1 cellular context compared by ENCODE assay signal in genomic region chr2:112047537-112048235, GRCh38.
TF ChIP-seq lines count a peak whose summit lies in the region.

No MANE protein-coding gene starts in this region.

TF ChIP-seq in H1, 55 proteins besides CTCF, POLR2A, EP300 and RAD21:
- TF ChIP-seq KDM4A (IDR thresholded peaks at IDR 0.05; ENCODE audit: low read depth, low read length, severe bottlenecking), result no peak
- TF ChIP-seq CHD1 (IDR thresholded peaks at IDR 0.05; ENCODE audit: low read depth, low read length), result no peak
- TF ChIP-seq MAX (IDR thresholded peaks at IDR 0.05), result no peak
- TF ChIP-seq ZNF274 (IDR thresholded peaks at IDR 0.05; ENCODE audit: borderline replicate concordance, extremely low read depth, low read length), result no peak
- no peak for TF ChIP-seq SUZ12 (IDR thresholded peaks at IDR 0.05; ENCODE audit: low read length)
